Comparison of ENCODE assay signal across 1 cellular context in genomic region chr4:17544205-17544604, GRCh38.
A peak's percentile ranks its signal among the peaks of the same experiment; 100 is the strongest.
TF ChIP-seq lines count a peak whose summit lies in the region.

No MANE protein-coding gene starts in this region.

TF ChIP-seq in HepG2, 621 proteins besides CTCF, POLR2A, EP300 and RAD21 (continued from another document and continues in another):
- TF ChIP-seq SRSF1 (optimal IDR thresholded peaks at IDR 0.05; ENCODE audit: low read depth, low read length): no peak
- no peak for TF ChIP-seq MBNL3 (CRISPR knock-in tag; conservative IDR thresholded peaks at IDR 0.05)
- no peak for TF ChIP-seq E2F2 (CRISPR knock-in tag; IDR thresholded peaks at IDR 0.05; ENCODE audit: borderline replicate concordance)
- TF ChIP-seq FOXJ3 (CRISPR knock-in tag; IDR thresholded peaks at IDR 0.05; ENCODE audit: borderline replicate concordance): peak; percentile 56; the same call in 1 of the 2 replicates
- no peak for TF ChIP-seq SP2 (CRISPR knock-in tag; IDR thresholded peaks at IDR 0.05)
- no peak for TF ChIP-seq NFE2 (CRISPR knock-in tag; IDR thresholded peaks at IDR 0.05)
- peak; percentile 99 for TF ChIP-seq ELF3 (CRISPR knock-in tag; IDR thresholded peaks at IDR 0.05)
- peak; percentile 63 for TF ChIP-seq SKI (IDR thresholded peaks at IDR 0.05; ENCODE audit: partially characterized antibody)
- no peak for TF ChIP-seq IRF9 (CRISPR knock-in tag; IDR thresholded peaks at IDR 0.05; ENCODE audit: borderline replicate concordance)
- TF ChIP-seq PBX2 (CRISPR knock-in tag; IDR thresholded peaks at IDR 0.05): no peak
- peak; percentile 54; the same call in 1 of the 2 replicates for TF ChIP-seq ARNT2 (CRISPR knock-in tag; IDR thresholded peaks at IDR 0.05; ENCODE audit: low read depth)
- no peak; the same call in 1 of the 2 replicates for TF ChIP-seq ZSCAN5A (CRISPR knock-in tag; IDR thresholded peaks at IDR 0.05; ENCODE audit: borderline replicate concordance)
- peak; percentile 81; the same call in 1 of the 2 replicates for TF ChIP-seq TBX3 (IDR thresholded peaks at IDR 0.05; ENCODE audit: borderline replicate concordance)
- no peak for TF ChIP-seq CEBPZ (IDR thresholded peaks at IDR 0.05; ENCODE audit: low read length)
- TF ChIP-seq KLF11 (CRISPR knock-in tag; IDR thresholded peaks at IDR 0.05): no peak
- no peak for TF ChIP-seq SRF (IDR thresholded peaks at IDR 0.05; ENCODE audit: low read depth, low read length)
- TF ChIP-seq ZSCAN25 (CRISPR knock-in tag; IDR thresholded peaks at IDR 0.05): no peak
- no peak for TF ChIP-seq AHR (CRISPR knock-in tag; IDR thresholded peaks at IDR 0.05)
- 0 out of 2 replicates have a peak, but pooled peaks have one; percentile 41 for TF ChIP-seq STAT6 (CRISPR knock-in tag; IDR thresholded peaks at IDR 0.05; ENCODE audit: borderline replicate concordance)
- TF ChIP-seq NFE2L2 (IDR thresholded peaks at IDR 0.05; ENCODE audit: low read length): 0 out of 2 replicates have a peak, but pooled peaks have one; percentile 16
- TF ChIP-seq MBD4 (IDR thresholded peaks at IDR 0.05; ENCODE audit: borderline replicate concordance, low read length): no peak
- TF ChIP-seq ZNF737 (CRISPR knock-in tag; IDR thresholded peaks at IDR 0.05; ENCODE audit: borderline replicate concordance): no peak
- no peak for TF ChIP-seq ZNF839 (CRISPR knock-in tag; IDR thresholded peaks at IDR 0.05; ENCODE audit: borderline replicate concordance)
- no peak for TF ChIP-seq ZNF263 (CRISPR knock-in tag; IDR thresholded peaks at IDR 0.05)
- TF ChIP-seq MAF1 (CRISPR knock-in tag; IDR thresholded peaks at IDR 0.05; ENCODE audit: borderline replicate concordance): 0 out of 2 replicates have a peak, but pooled peaks have one; percentile 36
- no peak for TF ChIP-seq ZNF83 (CRISPR knock-in tag; IDR thresholded peaks at IDR 0.05; ENCODE audit: borderline replicate concordance)
- no peak for TF ChIP-seq ZFP62 (CRISPR knock-in tag; IDR thresholded peaks at IDR 0.05)
- TF ChIP-seq HNRNPUL1 (IDR thresholded peaks at IDR 0.05; ENCODE audit: low read depth, low read length): no peak
- peak in 1 of 2 experiments; percentile 23; a peak in 1 of 4 replicates for TF ChIP-seq REST (IDR thresholded peaks at IDR 0.05; ENCODE audit: borderline replicate concordance in 1 of 2, low read depth in 1 of 2, low read length in 2 of 2)
- TF ChIP-seq MXD1 (CRISPR knock-in tag; IDR thresholded peaks at IDR 0.05): no peak
- TF ChIP-seq SP140L (CRISPR knock-in tag; IDR thresholded peaks at IDR 0.05; ENCODE audit: borderline replicate concordance): no peak
- no peak for TF ChIP-seq ZNF326 (CRISPR knock-in tag; IDR thresholded peaks at IDR 0.05; ENCODE audit: borderline replicate concordance)
- no peak for TF ChIP-seq ZNF207 (IDR thresholded peaks at IDR 0.05; ENCODE audit: borderline replicate concordance)
- TF ChIP-seq TERF1 (CRISPR knock-in tag; IDR thresholded peaks at IDR 0.05): no peak
- TF ChIP-seq ZNF629 (CRISPR knock-in tag; conservative IDR thresholded peaks at IDR 0.05): no peak
- TF ChIP-seq MTA3 (CRISPR knock-in tag; IDR thresholded peaks at IDR 0.05): no peak
- no peak for TF ChIP-seq ZNF615 (CRISPR knock-in tag; IDR thresholded peaks at IDR 0.05; ENCODE audit: borderline replicate concordance)
- no peak for TF ChIP-seq ZNF563 (CRISPR knock-in tag; IDR thresholded peaks at IDR 0.05)
- TF ChIP-seq SALL2 (CRISPR knock-in tag; IDR thresholded peaks at IDR 0.05): no peak
- no peak for TF ChIP-seq ZBTB37 (CRISPR knock-in tag; IDR thresholded peaks at IDR 0.05)
